Comparison of ENCODE assay signal across 9 cellular contexts in the genomic region with DNA sequence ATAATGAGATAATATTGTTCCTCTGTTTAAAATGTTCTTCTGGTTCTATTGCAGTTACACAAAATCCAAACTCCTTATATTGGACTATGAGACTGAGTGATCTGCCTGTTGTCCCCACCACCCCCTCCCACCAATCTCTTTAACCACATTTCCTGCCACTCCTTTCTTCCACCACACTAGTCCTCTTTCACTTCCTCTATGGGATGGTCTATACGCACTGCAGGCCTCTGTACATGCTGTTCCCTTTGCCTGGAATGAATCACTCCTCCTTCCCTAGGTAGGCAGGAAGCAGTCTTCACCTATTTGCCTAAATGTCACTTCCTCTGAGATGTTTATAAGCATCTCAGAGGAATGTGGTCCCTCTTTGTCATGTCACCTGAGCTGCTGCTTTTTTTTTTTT. TPM values are rescaled to one million over a fixed set of nuclear protein-coding genes. Genes with fewer than 3 reads are reported as not detected.
DNase-seq lines count a peak whose midpoint lies in the region; ATAC-seq and TF ChIP-seq lines count a peak whose summit lies in the region.
"Had no signal": no experiment of that assay in that cellular context is flagged by ENCODE, and none has a peak within 500 bp of the region (broad histone marks: within the 10 kb centered on the region; RNA-seq: fewer than 3 reads in every experiment).

No MANE protein-coding gene starts in this region.

- H3K4me3 Mint-ChIP-seq in activated T-helper 2 cell treated with anti-CD3 and anti-CD28 coated beads, Interferon-gamma antibody, Interleukin-2, Interleukin-4, amounts not matched to agents 10 μg/mL and 5 μg/mL and 100 μg/mL, durations not matched to agents 14 hours and 24 hours and 36 hours (ENCODE audit: low read depth): peak overlapping the region; percentile 40

- no peak overlapping the region for H2AFZ ChIP-seq in MM.1S (ENCODE audit: low read length)
- H2AFZ ChIP-seq in neuronal stem cell (ENCODE audit: low read length): no peak overlapping the region

- peak; percentile 27 for DNase-seq in MM.1S
- DNase-seq in activated T-helper 2 cell treated with anti-CD3 and anti-CD28 coated beads, Interferon-gamma antibody, Interleukin-2, Interleukin-4, amounts not matched to agents 10 μg/mL and 5 μg/mL and 100 μg/mL, durations not matched to agents 14 hours and 24 hours and 36 hours (ENCODE audit: low spot score): peak; percentile 24
- DNase-seq in neuronal stem cell (ENCODE audit: low spot score): no peak
- no peak for DNase-seq in midbrain (lab: John Stamatoyannopoulos, UW)
- no peak for DNase-seq in NCI-H82 (lab: John Stamatoyannopoulos, UW)
- DNase-seq: activated CD4-positive, CD25-positive, alpha-beta regulatory T cell treated with anti-CD3 and anti-CD28 coated beads, Interleukin-2, amount 50 U/mL, for 72 hours had no signal

- H3K14ac ChIP-seq in neuronal stem cell (ENCODE audit: low read length): no peak overlapping the region

- peaks cover 86% of the 10 kb centered on the region for H3K79me2 ChIP-seq in MM.1S (ENCODE audit: low read length)

- H3K27ac ChIP-seq in MM.1S (ENCODE audit: low read length) (peak overlapping the region; percentile 33; the same call in 1 of the 2 replicates), neuronal stem cell (replicated peaks; ENCODE audit: low read length) (no peak overlapping the region)

- no peak overlapping the region for H3K9ac ChIP-seq in MM.1S (ENCODE audit: low read length)
- H3K9ac ChIP-seq in neuronal stem cell (ENCODE audit: low read depth, low read length, poor library complexity): no peak overlapping the region

- no CpG with 5 or more reads among the region's 1 CpG for WGBS in neuronal stem cell (ENCODE audit: extremely low coverage in 2 of 2, insufficient read length in 2 of 2, insufficient replicate concordance in 1 of 2), 2 donors

- peaks cover 59% of the 10 kb centered on the region for H3K36me3 Mint-ChIP-seq in activated T-helper 2 cell treated with anti-CD3 and anti-CD28 coated beads, Interferon-gamma antibody, Interleukin-2, Interleukin-4, amounts not matched to agents 10 μg/mL and 5 μg/mL and 100 μg/mL, durations not matched to agents 14 hours and 24 hours and 36 hours (ENCODE audit: low read depth)

- H3K9me3 ChIP-seq in MM.1S (replicated peaks; ENCODE audit: insufficient read depth, low read length) (no peaks in the 10 kb centered on the region), neuronal stem cell (replicated peaks in 1 of 2; ENCODE audit: control insufficient read depth in 2 of 2, insufficient read depth in 1 of 2, low read depth in 1 of 2, low read length in 2 of 2) (peaks cover 0 to 2% of the 10 kb centered on the region in 2 donors)

- H3K79me1 ChIP-seq in neuronal stem cell (ENCODE audit: low read depth, low read length): peaks cover 7% of the 10 kb centered on the region

- no peak for TF ChIP-seq CTCF in GM12875 (IDR thresholded peaks at IDR 0.05; ENCODE audit: borderline replicate concordance, insufficient read depth, low read depth, low read length)
- TF ChIP-seq CTCF in MM.1S (IDR thresholded peaks at IDR 0.05; ENCODE audit: low read length): no peak

- intact Hi-C loops in activated T-helper 2 cell treated with anti-CD3 and anti-CD28 coated beads, Interferon-gamma antibody, Interleukin-2, Interleukin-4, amounts not matched to agents 10 μg/mL and 5 μg/mL and 100 μg/mL, durations not matched to agents 14 hours and 24 hours and 36 hours (cut with micrococcal nuclease): loop anchor here (1.0 kb wide), 1 partner anchor 11 kb away; no protein-coding TSS in a partner anchor

- H3K23ac ChIP-seq in neuronal stem cell (ENCODE audit: low read depth, low read length, poor library complexity): peak overlapping the region; percentile 26

- H2BK12ac ChIP-seq in neuronal stem cell (ENCODE audit: low read length): no peak overlapping the region

- ATAC-seq in HG03354 (IDR thresholded peaks at IDR 0.05; ENCODE audit: poor library complexity, severe bottlenecking, unreplicated experiment) (no peak), GM21576 (IDR thresholded peaks at IDR 0.05; ENCODE audit: unreplicated experiment) (no peak)

- H3K27me3 ChIP-seq in MM.1S (replicated peaks; ENCODE audit: insufficient read depth, low read length) (no peaks in the 10 kb centered on the region), neuronal stem cell (ENCODE audit: control insufficient read depth in 3 of 3, insufficient read depth in 3 of 3, low read depth in 1 of 3, low read length in 3 of 3) (no peaks in the 10 kb centered on the region)

- H3K4me1 ChIP-seq in MM.1S (ENCODE audit: low read length) (peaks cover 28% of the 10 kb centered on the region), neuronal stem cell (ENCODE audit: control insufficient read depth in 2 of 2, insufficient read depth in 1 of 2, low read depth in 1 of 2, low read length in 2 of 2) (peaks cover 2 to 8% of the 10 kb centered on the region in 2 donors)

- no peaks in the 10 kb centered on the region for H3K9me2 ChIP-seq in MM.1S (replicated peaks; ENCODE audit: insufficient read depth, low read length)

- H2BK5ac ChIP-seq in neuronal stem cell (ENCODE audit: low read length): no peak overlapping the region

- H3K4me3 ChIP-seq in GM12875 (ENCODE audit: low read depth, low read length): peak overlapping the region; percentile 15
- H3K4me3 ChIP-seq in MM.1S (ENCODE audit: low read length): no peak overlapping the region
- H3K4me3 ChIP-seq in neuronal stem cell (ENCODE audit: low read length in 2 of 2): no peak overlapping the region

- H4K8ac ChIP-seq in neuronal stem cell (ENCODE audit: low read depth, low read length): no peak overlapping the region

- H3K36me3 ChIP-seq in MM.1S (replicated peaks; ENCODE audit: insufficient read depth, low read length): 0 out of 2 replicates have a peak, but pooled peaks cover 2% of the 10 kb centered on the region
- peaks cover 0 to 51% of the 10 kb centered on the region in 2 donors for H3K36me3 ChIP-seq in neuronal stem cell (replicated peaks in 1 of 2; ENCODE audit: control insufficient read depth in 2 of 2, insufficient read depth in 2 of 2, low read length in 2 of 2)

- peak overlapping the region; percentile 76 for H3K27ac Mint-ChIP-seq in activated T-helper 2 cell treated with anti-CD3 and anti-CD28 coated beads, Interferon-gamma antibody, Interleukin-2, Interleukin-4, amounts not matched to agents 10 μg/mL and 5 μg/mL and 100 μg/mL, durations not matched to agents 14 hours and 24 hours and 36 hours

- H3K4me1 Mint-ChIP-seq in activated T-helper 2 cell treated with anti-CD3 and anti-CD28 coated beads, Interferon-gamma antibody, Interleukin-2, Interleukin-4, amounts not matched to agents 10 μg/mL and 5 μg/mL and 100 μg/mL, durations not matched to agents 14 hours and 24 hours and 36 hours (ENCODE audit: low read depth): peaks cover 68% of the 10 kb centered on the region

- H3K4me2 ChIP-seq in MM.1S (ENCODE audit: low read depth, low read length) (peak overlapping the region; percentile 69), neuronal stem cell (ENCODE audit: insufficient read depth, low read length, poor library complexity, severe bottlenecking) (no peak overlapping the region)

- H3K4ac ChIP-seq in neuronal stem cell (ENCODE audit: low read length): no peak overlapping the region

- H2BK120ac ChIP-seq in neuronal stem cell (ENCODE audit: low read depth, low read length): no peak overlapping the region

- H3K9me3 Mint-ChIP-seq in activated T-helper 2 cell treated with anti-CD3 and anti-CD28 coated beads, Interferon-gamma antibody, Interleukin-2, Interleukin-4, amounts not matched to agents 10 μg/mL and 5 μg/mL and 100 μg/mL, durations not matched to agents 14 hours and 24 hours and 36 hours: no peaks in the 10 kb centered on the region

- H3K18ac ChIP-seq in neuronal stem cell (ENCODE audit: low read length): no peak overlapping the region

- H3K27me3 Mint-ChIP-seq in activated T-helper 2 cell treated with anti-CD3 and anti-CD28 coated beads, Interferon-gamma antibody, Interleukin-2, Interleukin-4, amounts not matched to agents 10 μg/mL and 5 μg/mL and 100 μg/mL, durations not matched to agents 14 hours and 24 hours and 36 hours (ENCODE audit: low read depth): no peaks in the 10 kb centered on the region

- H4K91ac ChIP-seq in neuronal stem cell (ENCODE audit: low read depth, low read length, poor library complexity): peak overlapping the region; percentile 59

- no peak overlapping the region for H2BK15ac ChIP-seq in neuronal stem cell (ENCODE audit: low read length)

- peaks cover 13% of the 10 kb centered on the region for H3F3A ChIP-seq in MM.1S (ENCODE audit: insufficient read depth, low read length)

- H2AK5ac ChIP-seq in neuronal stem cell (ENCODE audit: low read depth, low read length): no peak overlapping the region

- 0 out of 2 replicates have a peak, but pooled peaks cover 4% of the 10 kb centered on the region for H4K20me1 ChIP-seq in MM.1S (ENCODE audit: insufficient read depth, low read length)

RNA-seq across cellular contexts. Expression of a gene that starts 4.0 kb away (rescaled TPM):
- 107 and 111 TPM in 2 replicates for total RNA-seq in activated T-helper 2 cell treated with anti-CD3 and anti-CD28 coated beads, Interferon-gamma antibody, Interleukin-2, Interleukin-4, amounts not matched to agents 10 μg/mL and 5 μg/mL and 100 μg/mL, durations not matched to agents 14 hours and 24 hours and 36 hours
- polyA plus RNA-seq in neuronal stem cell (2013, experiment 1 of 2): 17.3 TPM
- polyA plus RNA-seq in neuronal stem cell (2013, experiment 2 of 2): 18.3 TPM

RNA-seq across cellular contexts. Expression of a gene that starts 34.2 kb away (rescaled TPM):
- 42.4 and 43.3 TPM in 2 replicates for total RNA-seq in activated T-helper 2 cell treated with anti-CD3 and anti-CD28 coated beads, Interferon-gamma antibody, Interleukin-2, Interleukin-4, amounts not matched to agents 10 μg/mL and 5 μg/mL and 100 μg/mL, durations not matched to agents 14 hours and 24 hours and 36 hours
- polyA plus RNA-seq in neuronal stem cell (2013, experiment 1 of 2): 14.8 TPM
- polyA plus RNA-seq in neuronal stem cell (2013, experiment 2 of 2): 13.9 TPM

Comparison
In these comparisons a context has a peak if more than half of its experiments do, and no peak if none do; other contexts are left out.
1. DNase-seq: peak in MM.1S (single experiment) and activated T-helper 2 cell treated with anti-CD3 and anti-CD28 coated beads, Interferon-gamma antibody, Interleukin-2, Interleukin-4, amounts not matched to agents 10 μg/mL and 5 μg/mL and 100 μg/mL, durations not matched to agents 14 hours and 24 hours and 36 hours (single experiment); none in neuronal stem cell (single experiment), midbrain (single experiment) and NCI-H82 (single experiment).